In genomic region chr19:18683109-18683954, GRCh38 we compare ENCODE assay signal across 8 cellular contexts. TPM values are rescaled to one million over a fixed set of nuclear protein-coding genes. Genes with fewer than 3 reads are reported as not detected.
DNase-seq lines count a peak whose midpoint lies in the region; ATAC-seq and TF ChIP-seq lines count a peak whose summit lies in the region.

CRTC1 (plus strand) TSS chr19:18683680; CDS start chr19:18683703, 23 bp downstream.

- peaks cover 16% of the 10 kb centered on the region for H3K4me1 Mint-ChIP-seq in activated CD4-positive, alpha-beta T cell treated with anti-CD3 and anti-CD28 coated beads for 36 hours

- BruUV-seq in A673 (replicated peaks; lab: Mats Ljungman, UMichigan): TSS peak; percentile 90

- peak within 1 kb of the TSS; percentile 89 for H3K27ac Mint-ChIP-seq in activated CD4-positive, alpha-beta T cell treated with anti-CD3 and anti-CD28 coated beads for 36 hours

- H3K4me3 ChIP-seq in A673 (ENCODE audit: low read depth, low read length, poor library complexity, severe bottlenecking) (peak within 1 kb of the TSS; percentile 58), choroid plexus epithelial cell (ENCODE audit: low read depth, low read length) (peak within 1 kb of the TSS; percentile 88)

- H3K27me3 Mint-ChIP-seq in activated CD4-positive, alpha-beta T cell treated with anti-CD3 and anti-CD28 coated beads for 36 hours: no peaks in the 10 kb centered on the region

- H3K27me3 ChIP-seq in A673 (replicated peaks; ENCODE audit: insufficient read depth, low read depth, low read length, poor library complexity): no peaks in the 10 kb centered on the region
- H3K27me3 ChIP-seq in layer of hippocampus (ENCODE audit: control insufficient read depth, insufficient read depth, low read length): no peaks in the 10 kb centered on the region

- no peaks in the 10 kb centered on the region for H3K9me3 ChIP-seq in A673 (ENCODE audit: low read depth, low read length, poor library complexity, severe bottlenecking)

- TF ChIP-seq CTCF in A673 (conservative IDR thresholded peaks at IDR 0.05; ENCODE audit: low read depth, low read length) (no peak), choroid plexus epithelial cell (conservative IDR thresholded peaks at IDR 0.05; ENCODE audit: low read depth, low read length) (peak; percentile 6)

- peak; percentile 94 for DNase-seq in A673 (ENCODE audit: low spot score)
- peak; percentile 43 for DNase-seq in NCI-H446 treated with DMSO at 0.1 percent for 48 hours (lab: John Stamatoyannopoulos, UW)
- DNase-seq in activated CD4-positive, alpha-beta T cell treated with anti-CD3 and anti-CD28 coated beads for 36 hours: peak; percentile 95
- DNase-seq in choroid plexus epithelial cell (ENCODE audit: low read depth): peak; percentile 85
- DNase-seq in stimulated activated CD4-positive, alpha-beta T cell treated with anti-CD3 and anti-CD28 coated beads, Interleukin-1b, Interleukin-23, amount 100 ng/mL, for 1 hour (ENCODE audit: low read depth in 2 of 2): peak; percentile 89 to 92

- no peaks in the 10 kb centered on the region for H3K36me3 ChIP-seq in A673 (ENCODE audit: insufficient read depth, low read length, poor library complexity, severe bottlenecking)

- peak within 1 kb of the TSS; percentile 83 for H3K4me3 Mint-ChIP-seq in activated CD4-positive, alpha-beta T cell treated with anti-CD3 and anti-CD28 coated beads for 36 hours

- peaks cover 16% of the 10 kb centered on the region for H3K4me1 ChIP-seq in A673 (ENCODE audit: insufficient read depth, low read length, poor library complexity, severe bottlenecking)

- CTCF ChIA-PET in A673 (lab: Charles Lee): no interaction called here
- CTCF ChIA-PET in activated CD4-positive, alpha-beta T cell treated with anti-CD3 and anti-CD28 coated beads for 36 hours (lab: Charles Lee): no interaction called here

- POLR2A ChIA-PET in A673 (lab: Charles Lee; ENCODE audit: low non-redundant PET): no interaction called here
- POLR2A ChIA-PET in activated CD4-positive, alpha-beta T cell treated with anti-CD3 and anti-CD28 coated beads for 36 hours (lab: Charles Lee): interaction anchor here (0.6 to 1.0 kb wide), 3 partner anchors 62 to 236 kb away, joined by 3 to 7 read pairs (median 3); partner anchors contain the start of genes COPE and DDX49

- ATAC-seq in GM18868 (IDR thresholded peaks at IDR 0.05; ENCODE audit: unreplicated experiment) (peak; percentile 82), HG03280 (IDR thresholded peaks at IDR 0.05; ENCODE audit: unreplicated experiment) (peak; percentile 64)
- peak; percentile 91 for ATAC-seq in activated CD4-positive, alpha-beta T cell treated with anti-CD3 and anti-CD28 coated beads for 36 hours

- no peaks in the 10 kb centered on the region for H3K9me3 Mint-ChIP-seq in activated CD4-positive, alpha-beta T cell treated with anti-CD3 and anti-CD28 coated beads for 36 hours (ENCODE audit: low read depth)

- peak within 1 kb of the TSS; percentile 80 for H3K27ac ChIP-seq in A673 (ENCODE audit: low read depth, low read length, poor library complexity, severe bottlenecking)
- H3K27ac ChIP-seq in layer of hippocampus (ENCODE audit: low read depth, low read length): peak within 1 kb of the TSS; percentile 94

- no peaks in the 10 kb centered on the region for H3K36me3 Mint-ChIP-seq in activated CD4-positive, alpha-beta T cell treated with anti-CD3 and anti-CD28 coated beads for 36 hours (ENCODE audit: low read depth)

- intact Hi-C loops in A673 (cut with micrococcal nuclease; ENCODE audit: unreplicated experiment): no loop called here
- intact Hi-C loops in activated CD4-positive, alpha-beta T cell treated with anti-CD3 and anti-CD28 coated beads for 36 hours (cut with DNase I, micrococcal nuclease): loop anchor here (1.0 to 2.0 kb wide), 7 partner anchors 17 to 236 kb away; partner anchors contain the start of genes COPE (in 1 of the 2), DDX49 (in 1 of the 2), ELL (in 1 of the 2) and REX1BD (in 1 of the 2)

RNA-seq across cellular contexts. Expression of gene CRTC1, which starts in this region (rescaled TPM):
- 18.1 and 20.3 TPM in 2 replicates for total RNA-seq in A673 (2021)
- 1 to 10 TPM; 5.3 to 9.7 TPM for total RNA-seq in activated CD4-positive, alpha-beta T cell treated with anti-CD3 and anti-CD28 coated beads for 36 hours

Comparison
In these comparisons a context has a peak if more than half of its experiments do, and no peak if none do; other contexts are left out.
1. Peak in every context shown above with its lines: DNase-seq, ATAC-seq, H3K4me3 ChIP-seq and H3K27ac ChIP-seq.
2. DNase-seq: peak in every context shown above with its lines; median percentile 95 in activated CD4-positive, alpha-beta T cell treated with anti-CD3 and anti-CD28 coated beads for 36 hours; 94 in A673; 90 in stimulated activated CD4-positive, alpha-beta T cell treated with anti-CD3 and anti-CD28 coated beads, Interleukin-1b, Interleukin-23, amount 100 ng/mL, for 1 hour; 85 in choroid plexus epithelial cell; 43 in NCI-H446 treated with DMSO at 0.1 percent for 48 hours.